1 cellular context compared by ENCODE assay signal in the genomic region with DNA sequence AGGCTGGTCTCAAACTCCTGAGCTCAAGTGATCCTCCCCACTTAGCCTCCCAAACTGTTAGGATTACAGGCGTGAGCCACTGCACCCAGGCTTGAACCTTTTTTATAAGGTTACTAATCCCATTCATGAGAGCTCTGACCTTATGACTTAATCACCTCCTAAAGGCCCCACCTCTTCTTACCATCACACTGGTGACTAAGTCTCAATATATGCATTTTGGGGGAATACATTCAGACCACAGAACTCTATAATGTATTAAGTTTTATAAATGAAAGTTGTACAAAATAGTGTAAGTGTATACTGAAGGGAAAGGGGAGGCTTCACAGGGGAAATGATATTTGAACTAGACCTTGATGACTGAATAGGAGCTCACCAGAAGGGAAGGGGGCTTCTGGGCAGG.
TF ChIP-seq lines count a peak whose summit lies in the region.

No MANE protein-coding gene starts in this region.

TF ChIP-seq in IMR-90, 13 proteins besides CTCF, POLR2A, EP300 and RAD21 (continued from another document):
- TF ChIP-seq CEBPB (IDR thresholded peaks at IDR 0.05; ENCODE audit: low read depth, low read length) (no peak), NFE2L2 (IDR thresholded peaks at IDR 0.05; ENCODE audit: low read depth, low read length) (no peak), BHLHE40 (IDR thresholded peaks at IDR 0.05; ENCODE audit: low read depth, low read length) (no peak), ELK1 (IDR thresholded peaks at IDR 0.05; ENCODE audit: borderline replicate concordance, low read depth, low read length) (no peak), MAFK (IDR thresholded peaks at IDR 0.05; ENCODE audit: low read depth, low read length) (no peak), MXI1 (IDR thresholded peaks at IDR 0.05; ENCODE audit: borderline replicate concordance, low read depth, low read length) (no peak), RFX5 (IDR thresholded peaks at IDR 0.05; ENCODE audit: low read depth, low read length) (no peak)
